23 cellular contexts compared by ENCODE assay signal in the genomic region with DNA sequence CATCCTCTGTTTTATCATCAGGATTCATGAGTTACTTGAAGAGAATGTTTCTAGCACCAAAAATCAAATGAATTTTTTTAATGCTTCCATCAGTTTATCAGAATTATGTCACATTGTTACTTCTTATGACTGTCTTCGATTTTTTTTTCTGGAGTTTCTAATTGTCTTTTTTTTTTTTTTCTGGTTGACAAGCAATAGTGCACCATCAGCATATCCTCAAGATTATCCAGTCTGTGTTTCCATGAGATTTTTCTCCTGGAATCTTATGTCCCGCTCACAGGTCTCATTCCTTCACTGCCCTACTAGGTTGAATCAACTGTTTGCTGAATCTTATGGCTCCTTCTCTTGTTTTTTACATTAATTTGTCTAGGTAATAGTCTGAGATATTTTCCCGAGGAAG.
"Had no signal": no experiment of that assay in that cellular context is flagged by ENCODE, and none has a peak within 500 bp of the region (broad histone marks: within the 10 kb centered on the region; RNA-seq: fewer than 3 reads in every experiment).

No MANE protein-coding gene starts in this region.

- H3K9me3 ChIP-seq: esophagus muscularis mucosa, gastroesophageal sphincter, heart left ventricle, left lung, lower lobe of right lung, mucosa of descending colon had no signal

- ATAC-seq: foreskin keratinocyte, gastroesophageal sphincter, heart left ventricle, left cardiac atrium, left lung, left ventricle myocardium superior, lower lobe of right lung, mucosa of descending colon had no signal

- H3K4me3 ChIP-seq: coronary artery, dorsolateral prefrontal cortex, esophagus muscularis mucosa, gastroesophageal sphincter, heart left ventricle, hepatocyte, left lung, lower lobe of right lung, mucosa of descending colon had no signal

- DNase-seq: dermis blood vessel endothelial cell; dorsolateral prefrontal cortex; effector CD4-positive, alpha-beta T cell; effector memory CD4-positive, alpha-beta T cell; foreskin keratinocyte; heart left ventricle; hypothalamus; immature natural killer cell; left cardiac atrium; left lung; left ventricle myocardium superior; lower lobe of right lung; mesenchymal stem cell; mucosa of descending colon; naive B cell had no signal

- H3K27ac ChIP-seq: coronary artery, dorsolateral prefrontal cortex, esophagus muscularis mucosa, foreskin keratinocyte, gastroesophageal sphincter, heart left ventricle, hepatocyte, left lung, lower lobe of right lung had no signal

- H3K4me1 ChIP-seq: esophagus muscularis mucosa, foreskin keratinocyte, gastroesophageal sphincter, left lung, lower lobe of right lung had no signal

- FAIRE-seq: colon, endothelial cell of umbilical vein, frontal cortex, keratinocyte had no signal

- H3K36me3 ChIP-seq: esophagus muscularis mucosa, gastroesophageal sphincter, heart left ventricle, left lung, lower lobe of right lung had no signal

- H3K4me2 ChIP-seq: hepatocyte had no signal
